Comparison of ENCODE assay signal across 12 cellular contexts in genomic region chr1:43952731-43953350, GRCh38. TPM values are rescaled to one million over a fixed set of nuclear protein-coding genes. Genes with fewer than 3 reads are reported as not detected.
A peak's percentile ranks its signal among the peaks of the same experiment; 100 is the strongest.
DNase-seq lines count a peak whose midpoint lies in the region; ATAC-seq lines count a peak whose summit lies in the region.
"Had no signal": no experiment of that assay in that cellular context is flagged by ENCODE, and none has a peak within 500 bp of the region (broad histone marks: within the 10 kb centered on the region; RNA-seq: fewer than 3 reads in every experiment).

No MANE protein-coding gene starts in this region.

- H3K27ac ChIP-seq in substantia nigra (ENCODE audit: low read depth, low read length, poor library complexity, severe bottlenecking): peak overlapping the region; percentile 98

- peaks cover 3% of the 10 kb centered on the region for H3K36me3 Mint-ChIP-seq in activated CD4-positive, alpha-beta memory T cell treated with anti-CD3 and anti-CD28 coated beads for 36 hours

- POLR2A ChIA-PET in activated CD4-positive, alpha-beta memory T cell treated with anti-CD3 and anti-CD28 coated beads for 36 hours (lab: Charles Lee): no interaction called here

- no peak overlapping the region for H3K4me3 Mint-ChIP-seq in activated CD4-positive, alpha-beta memory T cell treated with anti-CD3 and anti-CD28 coated beads for 36 hours
- H3K4me3 Mint-ChIP-seq: activated CD4-positive, alpha-beta T cell treated with anti-CD3 and anti-CD28 coated beads for 36 hours; stimulated activated naive B cell treated with anti-CD40 and anti-IgM and Interleukin-4, amounts not matched to agents 10 μg/mL and 1 μg/mL and 100 μg/mL, for 72 hours had no signal

- DNase-seq in NCI-H128 (lab: John Stamatoyannopoulos, UW; ENCODE audit: unreplicated experiment): peak; percentile 96
- peak; percentile 57 for DNase-seq in NCI-H748 treated with DMSO at 0.1 percent for 48 hours (lab: John Stamatoyannopoulos, UW)
- DNase-seq in globus pallidus (ENCODE audit: low spot score): peak; percentile 43
- DNase-seq in substantia nigra (lab: John Stamatoyannopoulos, UW): peak in 4 of 49 donors; percentile 13 to 58 (median 30)
- DNase-seq in sciatic nerve (ENCODE audit: low spot score): no peak
- no peak for DNase-seq in stimulated activated naive CD4-positive, alpha-beta T cell treated with Interleukin-2 at 50 U/mL for 16 hours (lab: John Stamatoyannopoulos, UW)
- no peak for DNase-seq in activated CD4-positive, alpha-beta memory T cell treated with anti-CD3 and anti-CD28 coated beads for 36 hours
- DNase-seq: activated CD4-positive, alpha-beta T cell treated with anti-CD3 and anti-CD28 coated beads for 36 hours; activated effector memory CD4-positive, alpha-beta T cell treated with anti-CD3 and anti-CD28 coated beads, Interleukin-2, amount 50 U/mL, for 16 hours; central memory CD4-positive, alpha-beta T cell; HCEC 1CT; stimulated activated naive B cell treated with anti-CD40 and anti-IgM and Interleukin-4, amounts not matched to agents 10 μg/mL and 1 μg/mL and 100 μg/mL, for 72 hours had no signal

- H3K27ac Mint-ChIP-seq in activated CD4-positive, alpha-beta memory T cell treated with anti-CD3 and anti-CD28 coated beads for 36 hours: no peak overlapping the region
- H3K27ac Mint-ChIP-seq: activated CD4-positive, alpha-beta T cell treated with anti-CD3 and anti-CD28 coated beads for 36 hours; stimulated activated naive B cell treated with anti-CD40 and anti-IgM and Interleukin-4, amounts not matched to agents 10 μg/mL and 1 μg/mL and 100 μg/mL, for 72 hours had no signal

- no peaks in the 10 kb centered on the region for H3K9me3 Mint-ChIP-seq in activated CD4-positive, alpha-beta memory T cell treated with anti-CD3 and anti-CD28 coated beads for 36 hours
- H3K9me3 Mint-ChIP-seq: stimulated activated naive B cell treated with anti-CD40 and anti-IgM and Interleukin-4, amounts not matched to agents 10 μg/mL and 1 μg/mL and 100 μg/mL, for 72 hours had no signal

- CTCF ChIA-PET in activated CD4-positive, alpha-beta memory T cell treated with anti-CD3 and anti-CD28 coated beads for 36 hours (lab: Charles Lee): interaction anchor here (2.4 kb wide), 1 partner anchor 18 kb away, joined by 12 read pairs; no protein-coding TSS in a partner anchor

- peaks cover 20% of the 10 kb centered on the region for H3K4me1 Mint-ChIP-seq in activated CD4-positive, alpha-beta memory T cell treated with anti-CD3 and anti-CD28 coated beads for 36 hours (ENCODE audit: low read depth)

- intact Hi-C loops in sciatic nerve (cut with DNase I): no loop called here
- intact Hi-C loops in activated CD4-positive, alpha-beta memory T cell treated with anti-CD3 and anti-CD28 coated beads for 36 hours (cut with micrococcal nuclease): no loop called here

- H3K27me3 Mint-ChIP-seq in activated CD4-positive, alpha-beta memory T cell treated with anti-CD3 and anti-CD28 coated beads for 36 hours: no peaks in the 10 kb centered on the region
- H3K27me3 Mint-ChIP-seq: activated CD4-positive, alpha-beta T cell treated with anti-CD3 and anti-CD28 coated beads for 36 hours; stimulated activated naive B cell treated with anti-CD40 and anti-IgM and Interleukin-4, amounts not matched to agents 10 μg/mL and 1 μg/mL and 100 μg/mL, for 72 hours had no signal

- no peak for ATAC-seq in sciatic nerve
- ATAC-seq: activated CD4-positive, alpha-beta T cell treated with anti-CD3 and anti-CD28 coated beads for 36 hours; stimulated activated naive B cell treated with anti-CD40 and anti-IgM and Interleukin-4, amounts not matched to agents 10 μg/mL and 1 μg/mL and 100 μg/mL, for 72 hours had no signal

RNA-seq across cellular contexts. Expression of gene IPO13, which starts 6.1 kb away (rescaled TPM):
- 29.0 TPM for total RNA-seq in sciatic nerve
- total RNA-seq in activated CD4-positive, alpha-beta memory T cell treated with anti-CD3 and anti-CD28 coated beads for 36 hours: 10 to 100 TPM; 13.3 TPM

RNA-seq across cellular contexts. Expression of gene DPH2, which starts 17.0 kb away (rescaled TPM):
- total RNA-seq in sciatic nerve: 12.0 TPM
- total RNA-seq in activated CD4-positive, alpha-beta memory T cell treated with anti-CD3 and anti-CD28 coated beads for 36 hours: 10 to 100 TPM; 24.8 to 26.9 TPM

RNA-seq across cellular contexts. Expression of gene ARTN, which starts 19.2 kb away (rescaled TPM):
- 0.94 TPM for total RNA-seq in sciatic nerve
- total RNA-seq in activated CD4-positive, alpha-beta memory T cell treated with anti-CD3 and anti-CD28 coated beads for 36 hours: not detected

RNA-seq across cellular contexts. Expression of gene ATP6V0B, which starts 21.9 kb away (rescaled TPM):
- total RNA-seq in sciatic nerve: 79.4 TPM
- total RNA-seq in activated CD4-positive, alpha-beta memory T cell treated with anti-CD3 and anti-CD28 coated beads for 36 hours: 10 to 100 TPM; 84.8 to 85.1 TPM

RNA-seq across cellular contexts. Expression of gene B4GALT2, which starts 26.2 kb away (rescaled TPM):
- 26.5 TPM for total RNA-seq in sciatic nerve
- total RNA-seq in activated CD4-positive, alpha-beta memory T cell treated with anti-CD3 and anti-CD28 coated beads for 36 hours: 10 to 100 TPM; 26.1 TPM

Comparison
In these comparisons a context has a peak if more than half of its experiments do, and no peak if none do; other contexts are left out.
1. DNase-seq: peak in NCI-H128 (single experiment), NCI-H748 treated with DMSO at 0.1 percent for 48 hours (single experiment) and globus pallidus (single experiment); none in sciatic nerve (single experiment), stimulated activated naive CD4-positive, alpha-beta T cell treated with Interleukin-2 at 50 U/mL for 16 hours (single experiment) and activated CD4-positive, alpha-beta memory T cell treated with anti-CD3 and anti-CD28 coated beads for 36 hours (single experiment).